In genomic region chr10:381805-382204, GRCh38 we compare ENCODE assay signal across 26 cellular contexts.
DNase-seq lines count a peak whose midpoint lies in the region; ATAC-seq, FAIRE-seq and TF ChIP-seq lines count a peak whose summit lies in the region.
"Had no signal": no experiment of that assay in that cellular context is flagged by ENCODE, and none has a peak within 500 bp of the region (broad histone marks: within the 10 kb centered on the region; RNA-seq: fewer than 3 reads in every experiment).

No MANE protein-coding gene starts in this region.

- no peak overlapping the region for H3K4me3 ChIP-seq in osteoblast (ENCODE audit: insufficient read depth, low read length)
- H3K4me3 ChIP-seq: colonic mucosa, Peyer's patch, psoas muscle, SJSA1, upper lobe of right lung had no signal

- intact Hi-C loops in activated CD4-positive, alpha-beta T cell treated with anti-CD3 and anti-CD28 coated beads for 36 hours (cut with DNase I, micrococcal nuclease), result no loop called here

- TF ChIP-seq CTCF in osteoblast (IDR thresholded peaks at IDR 0.05; ENCODE audit: extremely low read depth, low read depth, low read length), result no peak

- H2AFZ ChIP-seq in osteoblast (ENCODE audit: low read length), result no peak overlapping the region

- peaks cover 8% of the 10 kb centered on the region for H3K36me3 Mint-ChIP-seq in activated CD4-positive, alpha-beta T cell treated with anti-CD3 and anti-CD28 coated beads for 36 hours (ENCODE audit: low read depth)
- H3K36me3 Mint-ChIP-seq in activated naive CD8-positive, alpha-beta T cell treated with anti-CD3 and anti-CD28 coated beads for 36 hours, result peaks cover 9% of the 10 kb centered on the region

- no peak overlapping the region for H3K4me3 Mint-ChIP-seq in activated CD4-positive, alpha-beta T cell treated with anti-CD3 and anti-CD28 coated beads for 36 hours
- H3K4me3 Mint-ChIP-seq in activated naive CD8-positive, alpha-beta T cell treated with anti-CD3 and anti-CD28 coated beads for 36 hours, result no peak overlapping the region
- H3K4me3 Mint-ChIP-seq: activated B cell treated with CpG ODN at 0.5 μM for 24 hours, neural crest cell had no signal

- CTCF ChIA-PET in activated CD4-positive, alpha-beta T cell treated with anti-CD3 and anti-CD28 coated beads for 36 hours (lab: Charles Lee), result no interaction called here

- peaks cover 19% of the 10 kb centered on the region for H3K4me1 Mint-ChIP-seq in activated CD4-positive, alpha-beta T cell treated with anti-CD3 and anti-CD28 coated beads for 36 hours
- peaks cover 11% of the 10 kb centered on the region for H3K4me1 Mint-ChIP-seq in activated naive CD8-positive, alpha-beta T cell treated with anti-CD3 and anti-CD28 coated beads for 36 hours
- H3K4me1 Mint-ChIP-seq: activated B cell treated with CpG ODN at 0.5 μM for 24 hours, neural crest cell had no signal

- H3K9me3 Mint-ChIP-seq in activated CD4-positive, alpha-beta T cell treated with anti-CD3 and anti-CD28 coated beads for 36 hours (ENCODE audit: low read depth), result peaks cover 3% of the 10 kb centered on the region
- H3K9me3 Mint-ChIP-seq in activated naive CD8-positive, alpha-beta T cell treated with anti-CD3 and anti-CD28 coated beads for 36 hours, result peaks cover 3% of the 10 kb centered on the region
- H3K9me3 Mint-ChIP-seq: activated B cell treated with CpG ODN at 0.5 μM for 24 hours, neural crest cell had no signal

- peaks cover 6% of the 10 kb centered on the region for H4K20me1 ChIP-seq in osteoblast (ENCODE audit: insufficient read depth, low read length)

- no peaks in the 10 kb centered on the region for H3K9me3 ChIP-seq in osteoblast (ENCODE audit: low read depth, low read length)
- H3K9me3 ChIP-seq: colonic mucosa, Peyer's patch, psoas muscle, upper lobe of right lung had no signal

- DNase-seq in activated CD4-positive, alpha-beta T cell treated with anti-CD3 and anti-CD28 coated beads for 36 hours, result no peak
- no peak for DNase-seq in activated CD4-positive, alpha-beta T cell treated with anti-CD3 and anti-CD28 coated beads, Interleukin-2, amount 50 U/mL, for 1 hour
- peak; percentile 7 for DNase-seq in activated naive CD8-positive, alpha-beta T cell treated with anti-CD3 and anti-CD28 coated beads for 36 hours
- peak; percentile 34 for DNase-seq in osteoblast (ENCODE audit: insufficient read length, low spot score, missing footprints)
- no peak for DNase-seq in RCC 7860 (ENCODE audit: low spot score)
- no peak for DNase-seq in effector CD8-positive, alpha-beta T cell (lab: John Stamatoyannopoulos, UW)
- DNase-seq: activated B cell treated with CpG ODN at 0.5 μM for 24 hours; AML-193; brain microvascular endothelial cell; colonic mucosa; EL; NCI-H1092 treated with DMSO at 0.1 percent for 48 hours; NCI-H2081; NCI-H446 treated with DMSO at 0.1 percent for 48 hours; Peyer's patch; psoas muscle; small intestine; stimulated activated CD4-positive, alpha-beta T cell treated with anti-CD3 and anti-CD28 coated beads, Interleukin-2, amount 100 ng/mL, for 48 hours; upper lobe of right lung had no signal

- peaks cover 63% of the 10 kb centered on the region for H3K36me3 ChIP-seq in osteoblast (ENCODE audit: insufficient read depth, low read length)
- H3K36me3 ChIP-seq: colonic mucosa had no signal

- no peak overlapping the region for H3K27ac ChIP-seq in osteoblast (ENCODE audit: low read depth, low read length)
- H3K27ac ChIP-seq: 22Rv1, brain microvascular endothelial cell, colonic mucosa, Peyer's patch, psoas muscle, SJSA1, upper lobe of right lung had no signal

- no peaks in the 10 kb centered on the region for H3K79me2 ChIP-seq in osteoblast (ENCODE audit: insufficient read depth, low read length)

- no peaks in the 10 kb centered on the region for H3K27me3 Mint-ChIP-seq in activated CD4-positive, alpha-beta T cell treated with anti-CD3 and anti-CD28 coated beads for 36 hours
- H3K27me3 Mint-ChIP-seq in activated naive CD8-positive, alpha-beta T cell treated with anti-CD3 and anti-CD28 coated beads for 36 hours, result no peaks in the 10 kb centered on the region
- H3K27me3 Mint-ChIP-seq: activated B cell treated with CpG ODN at 0.5 μM for 24 hours had no signal

- H3K27ac Mint-ChIP-seq in activated CD4-positive, alpha-beta T cell treated with anti-CD3 and anti-CD28 coated beads for 36 hours, result peak overlapping the region; percentile 28
- H3K27ac Mint-ChIP-seq in activated naive CD8-positive, alpha-beta T cell treated with anti-CD3 and anti-CD28 coated beads for 36 hours, result peak overlapping the region; percentile 57
- H3K27ac Mint-ChIP-seq: activated B cell treated with CpG ODN at 0.5 μM for 24 hours had no signal

- peak; percentile 39 for ATAC-seq in activated CD4-positive, alpha-beta T cell treated with anti-CD3 and anti-CD28 coated beads for 36 hours
- peak; percentile 69 for ATAC-seq in GM18867 (IDR thresholded peaks at IDR 0.05; ENCODE audit: unreplicated experiment)
- ATAC-seq in HG03432 (IDR thresholded peaks at IDR 0.05; ENCODE audit: unreplicated experiment), result no peak
- ATAC-seq: left colon, psoas muscle, upper lobe of right lung had no signal

- FAIRE-seq in RCC 7860 (lab: Jason Lieb, UNC), result no peak
- FAIRE-seq: GM18507, small intestine had no signal

- H3K4me2 ChIP-seq in osteoblast (ENCODE audit: insufficient read depth, low read length), result no peak overlapping the region

- POLR2A ChIA-PET in activated CD4-positive, alpha-beta T cell treated with anti-CD3 and anti-CD28 coated beads for 36 hours (lab: Charles Lee), result no interaction called here

- H3K27me3 ChIP-seq in osteoblast (ENCODE audit: insufficient read depth, low read length), result no peaks in the 10 kb centered on the region
- H3K27me3 ChIP-seq: brain microvascular endothelial cell, colonic mucosa, Peyer's patch, SJSA1, upper lobe of right lung had no signal

- no peaks in the 10 kb centered on the region for H3K4me1 ChIP-seq in osteoblast (ENCODE audit: insufficient read depth, low read length)
- H3K4me1 ChIP-seq: colonic mucosa, Peyer's patch, psoas muscle, SJSA1, upper lobe of right lung had no signal

Comparison
In these comparisons a context has a peak if more than half of its experiments do, and no peak if none do; other contexts are left out.
1. DNase-seq: peak in activated naive CD8-positive, alpha-beta T cell treated with anti-CD3 and anti-CD28 coated beads for 36 hours (single experiment) and osteoblast (single experiment); none in activated CD4-positive, alpha-beta T cell treated with anti-CD3 and anti-CD28 coated beads for 36 hours (single experiment), activated CD4-positive, alpha-beta T cell treated with anti-CD3 and anti-CD28 coated beads, Interleukin-2, amount 50 U/mL, for 1 hour (single experiment), RCC 7860 (single experiment) and effector CD8-positive, alpha-beta T cell (single experiment).